Comparison of ENCODE assay signal across 8 cellular contexts in the genomic region with DNA sequence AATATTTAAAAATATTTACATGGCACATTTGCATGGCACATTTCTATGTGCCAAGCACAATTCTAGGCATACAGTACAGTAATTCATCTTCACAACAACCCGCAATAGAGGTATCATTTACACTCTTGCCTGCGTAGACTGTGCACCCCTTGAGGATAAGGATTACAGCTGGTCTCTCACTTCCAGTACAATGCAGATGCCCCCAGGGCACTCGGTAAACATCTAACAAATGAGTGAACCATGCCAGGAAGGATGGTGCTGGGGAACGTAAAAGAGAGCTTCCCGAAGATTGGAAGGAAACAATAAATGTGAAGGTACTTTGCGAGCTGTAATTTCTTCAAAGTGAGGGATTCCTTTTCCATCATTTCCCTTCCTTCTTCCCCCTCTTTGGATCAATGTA. TPM values are rescaled to one million over a fixed set of nuclear protein-coding genes. Genes with fewer than 3 reads are reported as not detected.
DNase-seq lines count a peak whose midpoint lies in the region; ATAC-seq and TF ChIP-seq lines count a peak whose summit lies in the region.

No MANE protein-coding gene starts in this region.

- DNase-seq in CD4-positive, CD25-positive, alpha-beta regulatory T cell = no peak
- DNase-seq in cardiac fibroblast (ENCODE audit: low read depth in 2 of 2) (no peak), RKO (ENCODE audit: low spot score) (no peak), HuH-7.5 (ENCODE audit: low spot score) (no peak), cerebellar nuclear complex (lab: John Stamatoyannopoulos, UW) (no peak), cortex of kidney (lab: John Stamatoyannopoulos, UW) (no peak)
- DNase-seq in natural killer cell treated with Interleukin-12 subunit alpha and Interleukin-12 subunit beta and Interleukin-15 and Interleukin-18, amount 100 ng/mL, for 72 hours (ENCODE audit: low spot score) = no peak

- no peaks in the 10 kb centered on the region for H3K9me3 ChIP-seq in CD4-positive, CD25-positive, alpha-beta regulatory T cell (ENCODE audit: control insufficient read depth in 2 of 2, low read length in 2 of 2)
- H3K9me3 ChIP-seq in KOPT-K1 (ENCODE audit: insufficient read depth, low read length, poor library complexity, severe bottlenecking) = no peaks in the 10 kb centered on the region

- no peak for TF ChIP-seq CTCF in cardiac fibroblast (IDR thresholded peaks at IDR 0.05; ENCODE audit: low read depth, low read length)

- peak overlapping the region; percentile 88 to 93 (median 91) for H3K4me3 Mint-ChIP-seq in CD4-positive, CD25-positive, alpha-beta regulatory T cell
- H3K4me3 Mint-ChIP-seq in natural killer cell treated with Interleukin-12 subunit alpha and Interleukin-12 subunit beta and Interleukin-15 and Interleukin-18, amount 100 ng/mL, for 72 hours = peak overlapping the region; percentile 92

- ATAC-seq in CD4-positive, CD25-positive, alpha-beta regulatory T cell (ENCODE audit: low read depth in 2 of 2) = no peak
- ATAC-seq in natural killer cell treated with Interleukin-12 subunit alpha and Interleukin-12 subunit beta and Interleukin-15 and Interleukin-18, amount 100 ng/mL, for 72 hours = no peak

- peak overlapping the region; percentile 91 for H3K27ac ChIP-seq in CD4-positive, CD25-positive, alpha-beta regulatory T cell (ENCODE audit: insufficient read depth, low read length, poor library complexity, severe bottlenecking)
- H3K27ac ChIP-seq in KOPT-K1 (ENCODE audit: low read depth, low read length, poor library complexity, severe bottlenecking) = peak overlapping the region; percentile 85

- peaks cover 9% of the 10 kb centered on the region for H3K27me3 ChIP-seq in CD4-positive, CD25-positive, alpha-beta regulatory T cell (ENCODE audit: control insufficient read depth, insufficient read depth, low read length)

- peak overlapping the region; percentile 84 for H3K4me3 ChIP-seq in CD4-positive, CD25-positive, alpha-beta regulatory T cell (ENCODE audit: low read depth, low read length)
- peak overlapping the region; percentile 81 to 84 for H3K4me3 ChIP-seq in cardiac fibroblast (replicated peaks in 1 of 2; ENCODE audit: low read depth in 2 of 2, low read length in 2 of 2)

- H3K36me3 ChIP-seq in CD4-positive, CD25-positive, alpha-beta regulatory T cell (ENCODE audit: control insufficient read depth, insufficient read depth, low read length) = peaks cover 39% of the 10 kb centered on the region
- peaks cover 47% of the 10 kb centered on the region for H3K36me3 ChIP-seq in KOPT-K1 (ENCODE audit: insufficient read depth, low read length)

- H3K9me3 Mint-ChIP-seq in CD4-positive, CD25-positive, alpha-beta regulatory T cell = peaks cover 0 to 2% (median 0%) of the 10 kb centered on the region in 7 donors
- no peaks in the 10 kb centered on the region for H3K9me3 Mint-ChIP-seq in natural killer cell treated with Interleukin-12 subunit alpha and Interleukin-12 subunit beta and Interleukin-15 and Interleukin-18, amount 100 ng/mL, for 72 hours

- H3K27ac Mint-ChIP-seq in CD4-positive, CD25-positive, alpha-beta regulatory T cell = peak overlapping the region; percentile 90 to 97 (median 93)
- peak overlapping the region; percentile 87 to 95 for H3K27ac Mint-ChIP-seq in natural killer cell treated with Interleukin-12 subunit alpha and Interleukin-12 subunit beta and Interleukin-15 and Interleukin-18, amount 100 ng/mL, for 72 hours

- peaks cover 34% of the 10 kb centered on the region for H3K4me1 ChIP-seq in CD4-positive, CD25-positive, alpha-beta regulatory T cell (ENCODE audit: control insufficient read depth, insufficient read depth, low read length, poor library complexity, severe bottlenecking)

- H3K27me3 Mint-ChIP-seq in CD4-positive, CD25-positive, alpha-beta regulatory T cell = peaks cover 10% of the 10 kb centered on the region
- H3K27me3 Mint-ChIP-seq in natural killer cell treated with Interleukin-12 subunit alpha and Interleukin-12 subunit beta and Interleukin-15 and Interleukin-18, amount 100 ng/mL, for 72 hours = no peaks in the 10 kb centered on the region

- peaks cover 17% of the 10 kb centered on the region for H3K36me3 Mint-ChIP-seq in CD4-positive, CD25-positive, alpha-beta regulatory T cell
- no peaks in the 10 kb centered on the region for H3K36me3 Mint-ChIP-seq in natural killer cell treated with Interleukin-12 subunit alpha and Interleukin-12 subunit beta and Interleukin-15 and Interleukin-18, amount 100 ng/mL, for 72 hours

- peaks cover 15 to 49% (median 32%) of the 10 kb centered on the region in 4 donors for H3K4me1 Mint-ChIP-seq in CD4-positive, CD25-positive, alpha-beta regulatory T cell
- peaks cover 26 to 31% of the 10 kb centered on the region in 2 donors for H3K4me1 Mint-ChIP-seq in natural killer cell treated with Interleukin-12 subunit alpha and Interleukin-12 subunit beta and Interleukin-15 and Interleukin-18, amount 100 ng/mL, for 72 hours (ENCODE audit: low read depth in 2 of 2)

RNA-seq across cellular contexts. Expression of gene PRPF19, which starts 1.3 kb away (rescaled TPM):
- 67.6 TPM for total RNA-seq in CD4-positive, CD25-positive, alpha-beta regulatory T cell
- polyA plus RNA-seq in CD4-positive, CD25-positive, alpha-beta regulatory T cell = 10 to 100 TPM; 13.6 to 17.4 (median 13.9) TPM
- 100 to 1,000 TPM; 110 to 182 TPM for total RNA-seq in natural killer cell treated with Interleukin-12 subunit alpha and Interleukin-12 subunit beta and Interleukin-15 and Interleukin-18, amount 100 ng/mL, for 72 hours

RNA-seq across cellular contexts. Expression of gene TMEM109, which starts 8.9 kb away (rescaled TPM):
- total RNA-seq in CD4-positive, CD25-positive, alpha-beta regulatory T cell = 49.9 TPM
- 100 to 1,000 TPM; 188 to 215 (median 198) TPM for polyA plus RNA-seq in CD4-positive, CD25-positive, alpha-beta regulatory T cell
- total RNA-seq in natural killer cell treated with Interleukin-12 subunit alpha and Interleukin-12 subunit beta and Interleukin-15 and Interleukin-18, amount 100 ng/mL, for 72 hours = 100 to 1,000 TPM in 1 of 2 donors, 10 to 100 TPM in 1; 81.8 to 105 TPM

RNA-seq across cellular contexts. Expression of gene TMEM132A, which starts 19.2 kb away (rescaled TPM):
- total RNA-seq in CD4-positive, CD25-positive, alpha-beta regulatory T cell = not detected
- not detected for polyA plus RNA-seq in CD4-positive, CD25-positive, alpha-beta regulatory T cell
- total RNA-seq in natural killer cell treated with Interleukin-12 subunit alpha and Interleukin-12 subunit beta and Interleukin-15 and Interleukin-18, amount 100 ng/mL, for 72 hours = under 1 TPM in 1 of 2 donors, not detected in 1; 0.10 TPM

RNA-seq across cellular contexts. Expression of gene ZP1, which starts 37.7 kb away (rescaled TPM):
- not detected for total RNA-seq in CD4-positive, CD25-positive, alpha-beta regulatory T cell
- not detected for polyA plus RNA-seq in CD4-positive, CD25-positive, alpha-beta regulatory T cell
- total RNA-seq in natural killer cell treated with Interleukin-12 subunit alpha and Interleukin-12 subunit beta and Interleukin-15 and Interleukin-18, amount 100 ng/mL, for 72 hours = not detected

RNA-seq across cellular contexts. Expression of gene SLC15A3, which starts 46.9 kb away (rescaled TPM):
- total RNA-seq in CD4-positive, CD25-positive, alpha-beta regulatory T cell = 1.0 TPM
- under 1 TPM in 1 of 4 donors, not detected in 3; 0.43 TPM for polyA plus RNA-seq in CD4-positive, CD25-positive, alpha-beta regulatory T cell
- 1 to 10 TPM; 1.2 to 5.0 TPM for total RNA-seq in natural killer cell treated with Interleukin-12 subunit alpha and Interleukin-12 subunit beta and Interleukin-15 and Interleukin-18, amount 100 ng/mL, for 72 hours
